ENCODE assay signal across 14 cellular contexts in the genomic region with DNA sequence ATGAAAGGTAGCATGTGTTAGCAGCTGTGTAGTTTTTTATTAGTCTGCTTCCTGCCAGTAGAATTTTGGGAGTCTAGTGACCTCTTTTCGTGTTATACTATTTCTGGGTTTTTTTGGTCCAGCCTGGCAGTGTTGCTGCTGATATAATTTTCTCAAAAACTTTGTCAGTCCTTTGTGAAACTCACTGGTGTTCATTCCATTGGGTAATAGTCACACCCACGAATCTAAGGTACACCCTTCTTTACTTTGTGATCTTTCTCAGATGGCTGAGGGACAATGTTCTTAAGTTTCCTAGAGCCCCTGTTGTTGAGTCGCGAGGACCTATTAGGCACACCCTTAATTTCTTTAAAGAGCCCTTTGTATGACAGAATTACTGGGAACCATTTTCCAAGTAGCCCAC. TPM values are rescaled to one million over a fixed set of nuclear protein-coding genes. Genes with fewer than 3 reads are reported as not detected.
DNase-seq lines count a peak whose midpoint lies in the region; ATAC-seq and TF ChIP-seq lines count a peak whose summit lies in the region.
"Had no signal": no experiment of that assay in that cellular context is flagged by ENCODE, and none has a peak within 500 bp of the region (broad histone marks: within the 10 kb centered on the region; RNA-seq: fewer than 3 reads in every experiment).

No MANE protein-coding gene starts in this region.

- TF ChIP-seq RAD21 in HCT116 (IDR thresholded peaks at IDR 0.05; ENCODE audit: low read depth), result no peak

- ATAC-seq in HCT116, result peak; percentile 63; the same call in 1 of the 2 replicates
- peak; percentile 81 for ATAC-seq in esophagus mucosa

- H2AFZ ChIP-seq in HCT116 (ENCODE audit: low read depth, low read length, poor library complexity, severe bottlenecking) (no peak overlapping the region), smooth muscle cell (ENCODE audit: low read depth) (no peak overlapping the region)

- H4K20me1 ChIP-seq in HCT116 (ENCODE audit: insufficient read depth), result no peaks in the 10 kb centered on the region
- H4K20me1 ChIP-seq in smooth muscle cell (ENCODE audit: low read depth), result peaks cover 21% of the 10 kb centered on the region

- H3K4me2 ChIP-seq in HCT116 (ENCODE audit: low read length) (peak overlapping the region; percentile 33), smooth muscle cell (peak overlapping the region; percentile 81)

- H3K9me2 ChIP-seq in HCT116 (ENCODE audit: insufficient read depth), result 0 out of 2 replicates have a peak, but pooled peaks cover 3% of the 10 kb centered on the region

- H3K27me3 ChIP-seq in HCT116 (ENCODE audit: insufficient read depth, low read length) (no peaks in the 10 kb centered on the region), smooth muscle cell (ENCODE audit: low read depth) (no peaks in the 10 kb centered on the region)

- H3K9me3 ChIP-seq in HCT116 (ENCODE audit: control insufficient read depth in 1 of 2, insufficient read depth in 1 of 2, low read depth in 1 of 2, low read length in 2 of 2), result no peaks in the 10 kb centered on the region
- H3K9me3 ChIP-seq in smooth muscle cell (replicated peaks; ENCODE audit: low read depth), result no peaks in the 10 kb centered on the region
- H3K9me3 ChIP-seq: HAP-1 had no signal

- H3K4me3 ChIP-seq in HCT116 (replicated peaks in 1 of 2; ENCODE audit: low read depth in 1 of 2, low read length in 2 of 2) (no peak overlapping the region), smooth muscle cell (no peak overlapping the region)
- H3K4me3 ChIP-seq: HAP-1 had no signal

- TF ChIP-seq POLR2A in HCT116 (IDR thresholded peaks at IDR 0.05; ENCODE audit: borderline replicate concordance, extremely low read depth, insufficient read depth, insufficient read length), result no peak

- CTCF ChIA-PET in HCT116 (lab: Charles Lee), result no interaction called here

- peaks cover 18% of the 10 kb centered on the region for H3F3A ChIP-seq in smooth muscle cell (ENCODE audit: low read depth)

- TF ChIP-seq CTCF in HCT116 (IDR thresholded peaks at IDR 0.05 in 2 of 3, conservative IDR thresholded peaks at IDR 0.05 in 1 of 3; ENCODE audit: borderline replicate concordance in 1 of 3, insufficient read depth in 1 of 3, low read depth in 2 of 3, low read length in 2 of 3), result no peak
- TF ChIP-seq CTCF in smooth muscle cell (IDR thresholded peaks at IDR 0.05; ENCODE audit: borderline replicate concordance, insufficient read depth, poor library complexity, severe bottlenecking), result no peak

- H3K36me3 ChIP-seq in HCT116 (ENCODE audit: control insufficient read depth in 1 of 2, insufficient read depth in 2 of 2, low read length in 2 of 2) (no peaks in the 10 kb centered on the region), smooth muscle cell (ENCODE audit: low read depth) (no peaks in the 10 kb centered on the region)
- H3K36me3 ChIP-seq: HAP-1 had no signal

- in situ Hi-C loops in G401 (cut with HindIII; ENCODE audit: low sequenced_read_pairs), result no loop called here

- WGBS in smooth muscle cell (ENCODE audit: low lambda C conversion rate), result 74% methylated on average over 4 of the region's 4 CpGs

- no TSS peak for BruUV-seq in HCT116 (replicated peaks; lab: Mats Ljungman, UMichigan)

- intact Hi-C loops in HCT116 (cut with micrococcal nuclease), result no loop called here

- RAD21 ChIA-PET in HCT116 (lab: Charles Lee; ENCODE audit: low non-redundant PET in 1 of 2, low total read pairs in 2 of 2, uncharacterized antibody in 2 of 2, unreplicated experiment in 2 of 2), result no interaction called here

- H3K27ac ChIP-seq in HCT116 (ENCODE audit: low read depth, low read length) (peak overlapping the region; percentile 14; the same call in 1 of the 2 replicates), smooth muscle cell (ENCODE audit: low read depth) (peak overlapping the region; percentile 98), caudate nucleus (ENCODE audit: low read depth, low read length) (no peak overlapping the region)

- POLR2A ChIA-PET in HCT116 (lab: Charles Lee), result no interaction called here

- H3K9ac ChIP-seq in HCT116 (ENCODE audit: low read length) (no peak overlapping the region), smooth muscle cell (ENCODE audit: low read depth) (peak overlapping the region; percentile 22)

- H3K4me1 ChIP-seq in HCT116 (ENCODE audit: control insufficient read depth in 1 of 2, insufficient read depth in 2 of 2, low read length in 2 of 2) (peaks cover 7 to 14% of the 10 kb centered on the region in 2 experiments; a peak in 3 of 4 replicates), smooth muscle cell (ENCODE audit: low read depth) (peaks cover 33% of the 10 kb centered on the region)

- DNase-seq in HCT116 (ENCODE audit: low read depth, low spot score) (peak; percentile 28), RPMI7951 (ENCODE audit: low read depth) (peak; percentile 25), smooth muscle cell (lab: John Stamatoyannopoulos, UW; ENCODE audit: unreplicated experiment) (no peak), caudate nucleus (lab: John Stamatoyannopoulos, UW) (no peak), G401 (ENCODE audit: low spot score) (no peak), NCI-H128 (lab: John Stamatoyannopoulos, UW; ENCODE audit: unreplicated experiment) (no peak)
- DNase-seq: COR-L47; NCI-H1092 treated with DMSO at 0.1 percent for 48 hours; NCI-H1694; NCI-H526 treated with DMSO at 0.1 percent for 48 hours; NK-92 treated with Interleukin-12 subunit alpha and Interleukin-12 subunit beta, amount 100 ng/mL, for 24 hours; SW 1271 had no signal

- H3K79me2 ChIP-seq in HCT116 (ENCODE audit: insufficient read depth, low read length) (peaks cover 16% of the 10 kb centered on the region), smooth muscle cell (ENCODE audit: low read depth) (peaks cover 98% of the 10 kb centered on the region)

TF ChIP-seq in HCT116, 20 proteins besides CTCF, POLR2A, EP300 and RAD21 (continues in another document):
- TF ChIP-seq ZFX (IDR thresholded peaks at IDR 0.05), result no peak
- 0 out of 2 replicates have a peak, but pooled peaks have one; percentile 49 for TF ChIP-seq CBX3 (IDR thresholded peaks at IDR 0.05; ENCODE audit: low read depth)
- no peak for TF ChIP-seq SRF (IDR thresholded peaks at IDR 0.05; ENCODE audit: low read depth)
- TF ChIP-seq TCF7L2 (IDR thresholded peaks at IDR 0.05; ENCODE audit: borderline replicate concordance, extremely low read depth, insufficient read depth, insufficient read length), result no peak
- peak; percentile 43; the same call in 1 of the 2 replicates for TF ChIP-seq FOSL1 (IDR thresholded peaks at IDR 0.05; ENCODE audit: low read depth)
- no peak for TF ChIP-seq SIN3A (IDR thresholded peaks at IDR 0.05; ENCODE audit: low read depth)
- TF ChIP-seq, protein P1, sequence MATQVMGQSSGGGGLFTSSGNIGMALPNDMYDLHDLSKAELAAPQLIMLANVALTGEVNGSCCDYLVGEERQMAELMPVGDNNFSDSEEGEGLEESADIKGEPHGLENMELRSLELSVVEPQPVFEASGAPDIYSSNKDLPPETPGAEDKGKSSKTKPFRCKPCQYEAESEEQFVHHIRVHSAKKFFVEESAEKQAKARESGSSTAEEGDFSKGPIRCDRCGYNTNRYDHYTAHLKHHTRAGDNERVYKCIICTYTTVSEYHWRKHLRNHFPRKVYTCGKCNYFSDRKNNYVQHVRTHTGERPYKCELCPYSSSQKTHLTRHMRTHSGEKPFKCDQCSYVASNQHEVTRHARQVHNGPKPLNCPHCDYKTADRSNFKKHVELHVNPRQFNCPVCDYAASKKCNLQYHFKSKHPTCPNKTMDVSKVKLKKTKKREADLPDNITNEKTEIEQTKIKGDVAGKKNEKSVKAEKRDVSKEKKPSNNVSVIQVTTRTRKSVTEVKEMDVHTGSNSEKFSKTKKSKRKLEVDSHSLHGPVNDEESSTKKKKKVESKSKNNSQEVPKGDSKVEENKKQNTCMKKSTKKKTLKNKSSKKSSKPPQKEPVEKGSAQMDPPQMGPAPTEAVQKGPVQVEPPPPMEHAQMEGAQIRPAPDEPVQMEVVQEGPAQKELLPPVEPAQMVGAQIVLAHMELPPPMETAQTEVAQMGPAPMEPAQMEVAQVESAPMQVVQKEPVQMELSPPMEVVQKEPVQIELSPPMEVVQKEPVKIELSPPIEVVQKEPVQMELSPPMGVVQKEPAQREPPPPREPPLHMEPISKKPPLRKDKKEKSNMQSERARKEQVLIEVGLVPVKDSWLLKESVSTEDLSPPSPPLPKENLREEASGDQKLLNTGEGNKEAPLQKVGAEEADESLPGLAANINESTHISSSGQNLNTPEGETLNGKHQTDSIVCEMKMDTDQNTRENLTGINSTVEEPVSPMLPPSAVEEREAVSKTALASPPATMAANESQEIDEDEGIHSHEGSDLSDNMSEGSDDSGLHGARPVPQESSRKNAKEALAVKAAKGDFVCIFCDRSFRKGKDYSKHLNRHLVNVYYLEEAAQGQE (IDR thresholded peaks at IDR 0.05; ENCODE audit: low read depth), result no peak
- 0 out of 2 replicates have a peak, but pooled peaks have one; percentile 30 for TF ChIP-seq CEBPB (IDR thresholded peaks at IDR 0.05; ENCODE audit: low read depth)
- TF ChIP-seq SP1 (IDR thresholded peaks at IDR 0.05; ENCODE audit: low read depth), result 0 out of 2 replicates have a peak, but pooled peaks have one; percentile 32
- no peak for TF ChIP-seq ZNF274 (IDR thresholded peaks at IDR 0.05; ENCODE audit: low read depth, low read length)
- no peak for TF ChIP-seq EGR1 (IDR thresholded peaks at IDR 0.05; ENCODE audit: low read depth)
- TF ChIP-seq EZH2phosphoT487 (IDR thresholded peaks at IDR 0.05; ENCODE audit: borderline replicate concordance), result no peak
- no peak for TF ChIP-seq ELF1 (IDR thresholded peaks at IDR 0.05; ENCODE audit: borderline replicate concordance, low read depth)
- TF ChIP-seq, protein P2, sequence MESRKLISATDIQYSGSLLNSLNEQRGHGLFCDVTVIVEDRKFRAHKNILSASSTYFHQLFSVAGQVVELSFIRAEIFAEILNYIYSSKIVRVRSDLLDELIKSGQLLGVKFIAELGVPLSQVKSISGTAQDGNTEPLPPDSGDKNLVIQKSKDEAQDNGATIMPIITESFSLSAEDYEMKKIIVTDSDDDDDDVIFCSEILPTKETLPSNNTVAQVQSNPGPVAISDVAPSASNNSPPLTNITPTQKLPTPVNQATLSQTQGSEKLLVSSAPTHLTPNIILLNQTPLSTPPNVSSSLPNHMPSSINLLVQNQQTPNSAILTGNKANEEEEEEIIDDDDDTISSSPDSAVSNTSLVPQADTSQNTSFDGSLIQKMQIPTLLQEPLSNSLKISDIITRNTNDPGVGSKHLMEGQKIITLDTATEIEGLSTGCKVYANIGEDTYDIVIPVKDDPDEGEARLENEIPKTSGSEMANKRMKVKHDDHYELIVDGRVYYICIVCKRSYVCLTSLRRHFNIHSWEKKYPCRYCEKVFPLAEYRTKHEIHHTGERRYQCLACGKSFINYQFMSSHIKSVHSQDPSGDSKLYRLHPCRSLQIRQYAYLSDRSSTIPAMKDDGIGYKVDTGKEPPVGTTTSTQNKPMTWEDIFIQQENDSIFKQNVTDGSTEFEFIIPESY (IDR thresholded peaks at IDR 0.05; ENCODE audit: extremely low read depth, insufficient replicate concordance, low read length), result no peak

RNA-seq across cellular contexts. Expression of a gene that starts 52.3 kb away (rescaled TPM):
- total RNA-seq in HCT116 (2021; ENCODE audit: unreplicated experiment), result 11.4 TPM
- 11.5 and 11.7 TPM in 2 replicates for polyA plus RNA-seq in HCT116 (2012)
- 35.2 and 36.5 TPM in 2 replicates for total RNA-seq in RPMI7951 (2014; rRNA removed; shearing (Covaris generic))
- 7.5 TPM for total RNA-seq in esophagus mucosa
- 133 and 155 TPM in 2 replicates for total RNA-seq in smooth muscle cell
- 122 and 139 TPM in 2 replicates for polyA plus RNA-seq in smooth muscle cell
- total RNA-seq in G401 (2014; rRNA removed; shearing (Covaris generic)), result 24.4 and 46.7 TPM in 2 replicates

Comparison
In these comparisons a context has a peak if more than half of its experiments do, and no peak if none do; other contexts are left out.
1. DNase-seq: peak in HCT116 (single experiment) and RPMI7951 (single experiment); none in smooth muscle cell (single experiment), caudate nucleus (0 of 61), G401 (single experiment) and NCI-H128 (single experiment).